In genomic region chr11:118939948-118940598, GRCh38 we compare ENCODE assay signal across 10 cellular contexts. TPM values are rescaled to one million over a fixed set of nuclear protein-coding genes. Genes with fewer than 3 reads are reported as not detected.
A peak's percentile ranks its signal among the peaks of the same experiment; 100 is the strongest.
DNase-seq lines count a peak whose midpoint lies in the region; ATAC-seq lines count a peak whose summit lies in the region.
"Had no signal": no experiment of that assay in that cellular context is flagged by ENCODE, and none has a peak within 500 bp of the region (broad histone marks: within the 10 kb centered on the region; RNA-seq: fewer than 3 reads in every experiment).

No MANE protein-coding gene starts in this region.

- ATAC-seq in activated CD8-positive, alpha-beta memory T cell treated with anti-CD3 and anti-CD28 coated beads, Interleukin-2, amount 10 ng/mL, durations not matched to agents 7 days and 5 days, result peak; percentile 82
- ATAC-seq in stimulated activated naive CD8-positive, alpha-beta T cell treated with anti-CD3 and anti-CD28 coated beads, Interleukin-15, amount 100 ng/mL, for 72 hours, result peak; percentile 97

- H3K36me3 Mint-ChIP-seq in activated CD8-positive, alpha-beta memory T cell treated with anti-CD3 and anti-CD28 coated beads, Interleukin-2, amount 10 ng/mL, durations not matched to agents 7 days and 5 days, result no peaks in the 10 kb centered on the region
- no peaks in the 10 kb centered on the region for H3K36me3 Mint-ChIP-seq in immature natural killer cell

- DNase-seq in activated T-cell treated with anti-CD3 and anti-CD28 coated beads for 24 hours (ENCODE audit: low read depth) (peak; percentile 60), activated T-cell treated with anti-CD3 and anti-CD28 coated beads for 4 hours (no peak), iPS-NIHi11 (ENCODE audit: low spot score) (peak; percentile 64), DMS114 treated with DMSO at 0.1 percent for 48 hours (lab: John Stamatoyannopoulos, UW; ENCODE audit: unreplicated experiment) (no peak), NCI-H1092 (lab: John Stamatoyannopoulos, UW) (no peak), immature natural killer cell (no peak)
- DNase-seq in activated CD8-positive, alpha-beta memory T cell treated with anti-CD3 and anti-CD28 coated beads, Interleukin-2, amount 10 ng/mL, durations not matched to agents 7 days and 5 days, result peak; percentile 69
- DNase-seq in stimulated activated naive CD8-positive, alpha-beta T cell treated with anti-CD3 and anti-CD28 coated beads, Interleukin-15, amount 100 ng/mL, for 72 hours, result peak in 1 of 2 donors; percentile 71

- peaks cover 28% of the 10 kb centered on the region for H3K4me1 Mint-ChIP-seq in activated CD8-positive, alpha-beta memory T cell treated with anti-CD3 and anti-CD28 coated beads, Interleukin-2, amount 10 ng/mL, durations not matched to agents 7 days and 5 days
- peaks cover 43% of the 10 kb centered on the region for H3K4me1 Mint-ChIP-seq in stimulated activated naive CD8-positive, alpha-beta T cell treated with anti-CD3 and anti-CD28 coated beads, Interleukin-15, amount 100 ng/mL, for 72 hours
- H3K4me1 Mint-ChIP-seq in immature natural killer cell, result peaks cover 0 to 4% of the 10 kb centered on the region in 2 donors

- no peaks in the 10 kb centered on the region for H3K9me3 Mint-ChIP-seq in activated CD8-positive, alpha-beta memory T cell treated with anti-CD3 and anti-CD28 coated beads, Interleukin-2, amount 10 ng/mL, durations not matched to agents 7 days and 5 days (ENCODE audit: low read depth)
- H3K9me3 Mint-ChIP-seq in stimulated activated naive CD8-positive, alpha-beta T cell treated with anti-CD3 and anti-CD28 coated beads, Interleukin-15, amount 100 ng/mL, for 72 hours, result no peaks in the 10 kb centered on the region
- H3K9me3 Mint-ChIP-seq in immature natural killer cell, result no peaks in the 10 kb centered on the region

- H3K27me3 Mint-ChIP-seq in activated CD8-positive, alpha-beta memory T cell treated with anti-CD3 and anti-CD28 coated beads, Interleukin-2, amount 10 ng/mL, durations not matched to agents 7 days and 5 days, result peaks cover 8% of the 10 kb centered on the region
- no peaks in the 10 kb centered on the region for H3K27me3 Mint-ChIP-seq in stimulated activated naive CD8-positive, alpha-beta T cell treated with anti-CD3 and anti-CD28 coated beads, Interleukin-15, amount 100 ng/mL, for 72 hours
- peaks cover 4 to 13% (median 6%) of the 10 kb centered on the region in 3 donors for H3K27me3 Mint-ChIP-seq in immature natural killer cell (ENCODE audit: low read depth in 3 of 3)

- CTCF ChIA-PET in activated CD8-positive, alpha-beta memory T cell treated with anti-CD3 and anti-CD28 coated beads, Interleukin-2, amount 10 ng/mL, durations not matched to agents 7 days and 5 days (lab: Charles Lee), result interaction anchor here (0.6 to 2.5 kb wide), 9 partner anchors 10 to 282 kb away, joined by 3 to 18 read pairs (median 4); partner anchors contain the start of genes SLC37A4 and UPK2

- H3K4me3 Mint-ChIP-seq in activated CD8-positive, alpha-beta memory T cell treated with anti-CD3 and anti-CD28 coated beads, Interleukin-2, amount 10 ng/mL, durations not matched to agents 7 days and 5 days, result no peak overlapping the region
- H3K4me3 Mint-ChIP-seq in stimulated activated naive CD8-positive, alpha-beta T cell treated with anti-CD3 and anti-CD28 coated beads, Interleukin-15, amount 100 ng/mL, for 72 hours, result peak overlapping the region; percentile 66 to 76
- no peak overlapping the region for H3K4me3 Mint-ChIP-seq in immature natural killer cell

- peak overlapping the region; percentile 32 for H3K27ac Mint-ChIP-seq in activated CD8-positive, alpha-beta memory T cell treated with anti-CD3 and anti-CD28 coated beads, Interleukin-2, amount 10 ng/mL, durations not matched to agents 7 days and 5 days
- H3K27ac Mint-ChIP-seq in stimulated activated naive CD8-positive, alpha-beta T cell treated with anti-CD3 and anti-CD28 coated beads, Interleukin-15, amount 100 ng/mL, for 72 hours, result peak overlapping the region; percentile 79 to 84
- no peak overlapping the region for H3K27ac Mint-ChIP-seq in immature natural killer cell

RNA-seq across cellular contexts. Expression of gene BCL9L, which starts 14.3 kb away (rescaled TPM):
- 10 to 100 TPM; 33.9 to 44.0 TPM for total RNA-seq in activated CD8-positive, alpha-beta memory T cell treated with anti-CD3 and anti-CD28 coated beads, Interleukin-2, amount 10 ng/mL, durations not matched to agents 7 days and 5 days
- 10 to 100 TPM in 1 of 3 donors, 1 to 10 TPM in 1, not detected in 1; 2.2 to 10.5 TPM for polyA plus RNA-seq in immature natural killer cell

RNA-seq across cellular contexts. Expression of gene UPK2, which starts 16.0 kb away (rescaled TPM):
- total RNA-seq in activated CD8-positive, alpha-beta memory T cell treated with anti-CD3 and anti-CD28 coated beads, Interleukin-2, amount 10 ng/mL, durations not matched to agents 7 days and 5 days, result not detected
- 1 to 10 TPM in 1 of 3 donors, under 1 TPM in 1, not detected in 1; 0.81 to 1.4 TPM for polyA plus RNA-seq in immature natural killer cell
- total RNA-seq: fibroblast of villous mesenchyme had no signal

RNA-seq across cellular contexts. Expression of gene FOXR1, which starts 31.5 kb away (rescaled TPM):
- not detected for total RNA-seq in activated CD8-positive, alpha-beta memory T cell treated with anti-CD3 and anti-CD28 coated beads, Interleukin-2, amount 10 ng/mL, durations not matched to agents 7 days and 5 days
- not detected for polyA plus RNA-seq in immature natural killer cell
- total RNA-seq: fibroblast of villous mesenchyme had no signal
- polyA plus RNA-seq: BJ had no signal

RNA-seq across cellular contexts. Expression of gene CXCR5, which starts 56.4 kb away (rescaled TPM):
- total RNA-seq in activated CD8-positive, alpha-beta memory T cell treated with anti-CD3 and anti-CD28 coated beads, Interleukin-2, amount 10 ng/mL, durations not matched to agents 7 days and 5 days, result under 1 TPM in 1 of 2 experiments, not detected in 1; 0.30 TPM
- polyA plus RNA-seq in immature natural killer cell, result under 1 TPM in 2 of 3 donors, not detected in 1; 0.05 to 0.30 TPM
- total RNA-seq: fibroblast of villous mesenchyme had no signal
- polyA plus RNA-seq: BJ had no signal

RNA-seq across cellular contexts. Expression of gene CENATAC, which starts 57.9 kb away (rescaled TPM):
- 10 to 100 TPM; 43.4 to 47.1 TPM for total RNA-seq in activated CD8-positive, alpha-beta memory T cell treated with anti-CD3 and anti-CD28 coated beads, Interleukin-2, amount 10 ng/mL, durations not matched to agents 7 days and 5 days
- polyA plus RNA-seq in immature natural killer cell, result 10 to 100 TPM in 2 of 3 donors, 1 to 10 TPM in 1; 9.1 to 17.1 (median 10.5) TPM

Comparison
In these comparisons a context has a peak if more than half of its experiments do, and no peak if none do; other contexts are left out.
1. DNase-seq: peak in activated T-cell treated with anti-CD3 and anti-CD28 coated beads for 24 hours (single experiment), activated CD8-positive, alpha-beta memory T cell treated with anti-CD3 and anti-CD28 coated beads, Interleukin-2, amount 10 ng/mL, durations not matched to agents 7 days and 5 days (single experiment) and iPS-NIHi11 (single experiment); none in activated T-cell treated with anti-CD3 and anti-CD28 coated beads for 4 hours (single experiment), DMS114 treated with DMSO at 0.1 percent for 48 hours (single experiment), NCI-H1092 (single experiment) and immature natural killer cell (0 of 3).
2. H3K27ac Mint-ChIP-seq: peak in activated CD8-positive, alpha-beta memory T cell treated with anti-CD3 and anti-CD28 coated beads, Interleukin-2, amount 10 ng/mL, durations not matched to agents 7 days and 5 days (single experiment) and stimulated activated naive CD8-positive, alpha-beta T cell treated with anti-CD3 and anti-CD28 coated beads, Interleukin-15, amount 100 ng/mL, for 72 hours (2 of 2); none in immature natural killer cell (0 of 6).
3. H3K4me3 Mint-ChIP-seq: peak in stimulated activated naive CD8-positive, alpha-beta T cell treated with anti-CD3 and anti-CD28 coated beads, Interleukin-15, amount 100 ng/mL, for 72 hours (2 of 2); none in activated CD8-positive, alpha-beta memory T cell treated with anti-CD3 and anti-CD28 coated beads, Interleukin-2, amount 10 ng/mL, durations not matched to agents 7 days and 5 days (single experiment) and immature natural killer cell (0 of 5).